13 cellular contexts compared by ENCODE assay signal in genomic region chr9:116337015-116337414, GRCh38.
A peak's percentile ranks its signal among the peaks of the same experiment; 100 is the strongest.
DNase-seq lines count a peak whose midpoint lies in the region; ATAC-seq and TF ChIP-seq lines count a peak whose summit lies in the region.
"Had no signal": no experiment of that assay in that cellular context is flagged by ENCODE, and none has a peak within 500 bp of the region (broad histone marks: within the 10 kb centered on the region; RNA-seq: fewer than 3 reads in every experiment).

No MANE protein-coding gene starts in this region.

- peak; percentile 51 for DNase-seq in ELR (ENCODE audit: low read depth)
- DNase-seq in PC-3: peak; percentile 10
- DNase-seq in epithelial cell of esophagus (ENCODE audit: low read depth): peak; percentile 40
- DNase-seq in non-pigmented ciliary epithelial cell (ENCODE audit: low read depth): peak; percentile 63
- no peak for DNase-seq in NCI-H1694 (lab: John Stamatoyannopoulos, UW)
- DNase-seq in stimulated activated CD4-positive, alpha-beta T cell treated with anti-CD3 and anti-CD28 coated beads, Interleukin-12 subunit alpha, Interleukin-12 subunit beta, amount 100 ng/mL, for 4 hours: no peak
- no peak for DNase-seq in NCI-H2196 (lab: John Stamatoyannopoulos, UW; ENCODE audit: unreplicated experiment)
- DNase-seq: activated CD8-positive, alpha-beta T cell treated with anti-CD3 and anti-CD28 coated beads for 36 hours; Karpas-422; left cardiac atrium; NCI-H524 treated with DMSO at 0.1 percent for 48 hours; nucleus accumbens; stimulated activated CD4-positive, alpha-beta T cell treated with anti-CD3 and anti-CD28 coated beads, Interleukin-4, amount 100 ng/mL, for 4 hours had no signal

- peaks cover 51% of the 10 kb centered on the region for H3K27me3 ChIP-seq in PC-3 (ENCODE audit: low read length)

- POLR2A ChIA-PET in PC-3 (lab: Charles Lee; ENCODE audit: unreplicated experiment): no interaction called here

- H3K4me2 ChIP-seq in PC-3 (ENCODE audit: low read length): no peak overlapping the region

- H3F3A ChIP-seq in PC-3 (ENCODE audit: low read length, unreplicated experiment): no peaks in the 10 kb centered on the region

- H3K4me3 ChIP-seq in PC-3 (ENCODE audit: low read length) (no peak overlapping the region), epithelial cell of esophagus (ENCODE audit: low read length) (no peak overlapping the region)

- H3K4me1 ChIP-seq in PC-3 (ENCODE audit: insufficient read depth, low read length): no peaks in the 10 kb centered on the region

- CTCF ChIA-PET in PC-3 (lab: Charles Lee): no interaction called here

- no peaks in the 10 kb centered on the region for H3K36me3 ChIP-seq in PC-3 (ENCODE audit: low read depth, low read length)

- intact Hi-C loops in PC-3 (cut with micrococcal nuclease): no loop called here

- no peaks in the 10 kb centered on the region for H3K9me3 ChIP-seq in PC-3 (ENCODE audit: low read length)

- H4K20me1 ChIP-seq in PC-3 (ENCODE audit: low read length): no peaks in the 10 kb centered on the region

- TF ChIP-seq CTCF in PC-3 (conservative IDR thresholded peaks at IDR 0.05; ENCODE audit: low read depth, low read length) (no peak), epithelial cell of esophagus (IDR thresholded peaks at IDR 0.05; ENCODE audit: insufficient read depth, low read depth, low read length, missing control alignments) (no peak)

- BruUV-seq in PC-3 (replicated peaks; lab: Mats Ljungman, UMichigan): no TSS peak

- H2AFZ ChIP-seq in PC-3 (ENCODE audit: low read length): no peak overlapping the region

- no peak overlapping the region for H3K27ac ChIP-seq in PC-3 (ENCODE audit: low read length)

- H3K9me2 ChIP-seq in PC-3 (replicated peaks; ENCODE audit: low read length): no peaks in the 10 kb centered on the region

- H3K79me2 ChIP-seq in PC-3 (ENCODE audit: low read length): no peaks in the 10 kb centered on the region

- no peak for ATAC-seq in PC-3
- ATAC-seq: activated CD8-positive, alpha-beta T cell treated with anti-CD3 and anti-CD28 coated beads for 36 hours had no signal

- no peak overlapping the region for H3K9ac ChIP-seq in PC-3 (ENCODE audit: low read length)

Comparison
In these comparisons a context has a peak if more than half of its experiments do, and no peak if none do; other contexts are left out.
1. DNase-seq: peak in ELR (single experiment), PC-3 (single experiment), epithelial cell of esophagus (single experiment) and non-pigmented ciliary epithelial cell (single experiment); none in NCI-H1694 (single experiment), stimulated activated CD4-positive, alpha-beta T cell treated with anti-CD3 and anti-CD28 coated beads, Interleukin-12 subunit alpha, Interleukin-12 subunit beta, amount 100 ng/mL, for 4 hours (single experiment) and NCI-H2196 (single experiment).